In the genomic region with DNA sequence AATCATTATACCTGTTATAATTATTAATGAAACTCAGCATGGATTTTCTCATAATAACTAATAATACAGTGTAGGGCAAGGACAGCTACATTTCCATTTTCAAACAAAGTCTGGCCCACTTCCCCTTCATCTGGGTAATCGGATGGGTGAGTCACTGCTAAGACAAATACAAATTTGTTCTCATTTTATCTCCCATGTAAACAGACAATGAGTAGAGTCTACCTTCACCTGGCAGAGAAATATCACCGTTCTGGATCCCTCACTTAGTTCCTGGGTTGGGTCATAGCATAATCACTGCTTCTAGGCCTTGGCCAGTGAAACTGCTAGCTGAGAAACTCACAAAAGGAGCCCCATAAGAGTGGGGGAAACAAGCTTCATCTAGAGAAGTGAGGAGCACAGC, we compare ENCODE assay signal across 18 cellular contexts. TPM values are rescaled to one million over a fixed set of nuclear protein-coding genes. Genes with fewer than 3 reads are reported as not detected.
"Had no signal": no experiment of that assay in that cellular context is flagged by ENCODE, and none has a peak within 500 bp of the region (broad histone marks: within the 10 kb centered on the region; RNA-seq: fewer than 3 reads in every experiment).

No MANE protein-coding gene starts in this region.

- DNase-seq: activated CD4-positive, alpha-beta memory T cell treated with anti-CD3 and anti-CD28 coated beads, Interleukin-2, amount 10 ng/mL, durations not matched to agents 7 days and 5 days; activated CD4-positive, alpha-beta T cell treated with anti-CD3 and anti-CD28 coated beads for 4 hours; activated naive CD4-positive, alpha-beta T cell treated with anti-CD3 and anti-CD28 coated beads, Interleukin-2, amount 10 ng/mL, durations not matched to agents 7 days and 5 days; activated T-cell treated with anti-CD3 and anti-CD28 coated beads, Interleukin-2, amount 50 U/mL, for 24 hours; foreskin melanocyte; nephron progenitor cell; right lobe of liver; trophoblast cell had no signal

- ATAC-seq: WTC11 had no signal

- H3K36me3 ChIP-seq: cardiac muscle cell, right lobe of liver, suprapubic skin had no signal

- H3K27me3 ChIP-seq: cardiac muscle cell, right lobe of liver, suprapubic skin had no signal

- H3K4me3 ChIP-seq: cardiac muscle cell, right lobe of liver, smooth muscle cell, suprapubic skin had no signal

RNA-seq across cellular contexts. Expression of gene CNTNAP5, which starts 9.2 kb away (rescaled TPM):
- total RNA-seq: activated CD4-positive, alpha-beta memory T cell treated with anti-CD3 and anti-CD28 coated beads, Interleukin-2, amount 10 ng/mL, durations not matched to agents 7 days and 5 days; dermis microvascular lymphatic vessel endothelial cell; fibroblast of lung; lower leg skin; mesenteric fat pad; osteocyte; pulmonary artery endothelial cell; right lobe of liver; smooth muscle cell; suprapubic skin had no signal
